5 cellular contexts compared by ENCODE assay signal in genomic region chr18:36652503-36652902, GRCh38.
"Had no signal": no experiment of that assay in that cellular context is flagged by ENCODE, and none has a peak within 500 bp of the region (broad histone marks: within the 10 kb centered on the region; RNA-seq: fewer than 3 reads in every experiment).

No MANE protein-coding gene starts in this region.

- H3K9me3 Mint-ChIP-seq: GM23338, H9 had no signal

- H3K4me3 ChIP-seq: GM23338, K562 had no signal

- DNase-seq: H9, HCEC 1CT, IMR-90 had no signal

- H3K4me3 Mint-ChIP-seq: GM23338, H9 had no signal

- H3K27ac Mint-ChIP-seq: GM23338, H9 had no signal

- ATAC-seq: GM23338, K562 had no signal
